Comparison of ENCODE assay signal across 6 cellular contexts in the genomic region with DNA sequence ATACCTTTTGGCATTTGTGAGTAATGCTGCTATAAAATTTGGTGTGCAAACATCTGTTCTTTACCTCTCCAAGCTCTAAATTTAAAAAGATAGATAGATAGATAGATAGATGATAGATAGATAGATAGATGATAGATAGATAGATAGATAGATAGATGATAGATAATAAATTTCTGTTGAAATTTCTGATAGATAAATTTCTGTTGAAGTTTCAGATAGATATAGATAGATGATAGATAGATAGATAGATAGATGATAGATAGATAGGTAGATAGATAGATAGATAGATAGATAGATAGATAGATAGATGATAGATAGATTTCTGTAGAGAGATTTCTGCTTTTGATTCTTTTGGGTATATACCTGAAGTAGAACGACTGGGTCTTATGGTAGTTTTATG. TPM values are rescaled to one million over a fixed set of nuclear protein-coding genes. Genes with fewer than 3 reads are reported as not detected.
DNase-seq lines count a peak whose midpoint lies in the region; ATAC-seq and TF ChIP-seq lines count a peak whose summit lies in the region.
"Not testable (repeated sequence)": the region's sequence is repeated elsewhere in the genome, so short reads cannot be mapped to it uniquely, and the experiment has no call there.

No MANE protein-coding gene starts in this region.

- not testable (repeated sequence) for H3K27me3 Mint-ChIP-seq in T-helper 17 cell; activated CD8-positive, alpha-beta T cell treated with anti-CD3 and anti-CD28 coated beads, Interleukin-2, amount 10 ng/mL, durations not matched to agents 7 days and 5 days (ENCODE audit: low read depth); activated naive CD8-positive, alpha-beta T cell; activated naive CD8-positive, alpha-beta T cell treated with anti-CD3 and anti-CD28 coated beads, Interleukin-2, amount 50 U/mL, for 24 hours; stimulated activated naive CD8-positive, alpha-beta T cell treated with anti-CD3 and anti-CD28 coated beads, Interleukin-15, Interleukin-2, amounts not matched to agents 100 ng/mL and 50 ng/mL, for 24 hours

- DNase-seq in T-helper 17 cell; activated CD8-positive, alpha-beta T cell treated with anti-CD3 and anti-CD28 coated beads, Interleukin-2, amount 10 ng/mL, durations not matched to agents 7 days and 5 days; activated naive CD8-positive, alpha-beta T cell treated with anti-CD3 and anti-CD28 coated beads, Interleukin-2, amount 50 U/mL, for 24 hours: not testable (repeated sequence)

- not testable (repeated sequence) for ATAC-seq in T-helper 17 cell; activated CD8-positive, alpha-beta T cell treated with anti-CD3 and anti-CD28 coated beads, Interleukin-2, amount 10 ng/mL, durations not matched to agents 7 days and 5 days; activated naive CD8-positive, alpha-beta T cell treated with anti-CD3 and anti-CD28 coated beads, Interleukin-2, amount 50 U/mL, for 24 hours

- peak overlapping the region; percentile 45 for H3K27ac Mint-ChIP-seq in T-helper 17 cell
- H3K27ac Mint-ChIP-seq in activated CD8-positive, alpha-beta T cell treated with anti-CD3 and anti-CD28 coated beads, Interleukin-2, amount 10 ng/mL, durations not matched to agents 7 days and 5 days = peak overlapping the region; percentile 9
- peak overlapping the region; percentile 7 for H3K27ac Mint-ChIP-seq in activated naive CD8-positive, alpha-beta T cell
- peak overlapping the region; percentile 6 for H3K27ac Mint-ChIP-seq in activated naive CD8-positive, alpha-beta T cell treated with anti-CD3 and anti-CD28 coated beads, Interleukin-2, amount 50 U/mL, for 24 hours
- peak overlapping the region; percentile 40 for H3K27ac Mint-ChIP-seq in stimulated activated naive CD8-positive, alpha-beta T cell treated with anti-CD3 and anti-CD28 coated beads, Interleukin-15, Interleukin-2, amounts not matched to agents 100 ng/mL and 50 ng/mL, for 24 hours

- CTCF ChIA-PET in HEK293 (lab: Yijun Ruan, JAX) = interaction anchor here (0.9 kb wide), 1 partner anchor 254 kb away, joined by 3 read pairs; no protein-coding TSS in a partner anchor
- CTCF ChIA-PET in activated CD8-positive, alpha-beta T cell treated with anti-CD3 and anti-CD28 coated beads, Interleukin-2, amount 10 ng/mL, durations not matched to agents 7 days and 5 days (lab: Charles Lee) = interaction anchor here (2.0 kb wide), 1 partner anchor 13 kb away, joined by 15 read pairs; no protein-coding TSS in a partner anchor

- not testable (repeated sequence) for H3K4me3 Mint-ChIP-seq in T-helper 17 cell; activated CD8-positive, alpha-beta T cell treated with anti-CD3 and anti-CD28 coated beads, Interleukin-2, amount 10 ng/mL, durations not matched to agents 7 days and 5 days; activated naive CD8-positive, alpha-beta T cell; activated naive CD8-positive, alpha-beta T cell treated with anti-CD3 and anti-CD28 coated beads, Interleukin-2, amount 50 U/mL, for 24 hours; stimulated activated naive CD8-positive, alpha-beta T cell treated with anti-CD3 and anti-CD28 coated beads, Interleukin-15, Interleukin-2, amounts not matched to agents 100 ng/mL and 50 ng/mL, for 24 hours

- not testable (repeated sequence) for H3K36me3 Mint-ChIP-seq in T-helper 17 cell (ENCODE audit: low read depth); activated CD8-positive, alpha-beta T cell treated with anti-CD3 and anti-CD28 coated beads, Interleukin-2, amount 10 ng/mL, durations not matched to agents 7 days and 5 days (ENCODE audit: low read depth); activated naive CD8-positive, alpha-beta T cell; activated naive CD8-positive, alpha-beta T cell treated with anti-CD3 and anti-CD28 coated beads, Interleukin-2, amount 50 U/mL, for 24 hours (ENCODE audit: low read depth); stimulated activated naive CD8-positive, alpha-beta T cell treated with anti-CD3 and anti-CD28 coated beads, Interleukin-15, Interleukin-2, amounts not matched to agents 100 ng/mL and 50 ng/mL, for 24 hours (ENCODE audit: low read depth)

- not testable (repeated sequence) for H3K27ac ChIP-seq in HEK293 (ENCODE audit: extremely low read depth, low read depth, low read length)

- H3K9me3 Mint-ChIP-seq in activated CD8-positive, alpha-beta T cell treated with anti-CD3 and anti-CD28 coated beads, Interleukin-2, amount 10 ng/mL, durations not matched to agents 7 days and 5 days (ENCODE audit: insufficient read depth); activated naive CD8-positive, alpha-beta T cell (ENCODE audit: low read depth); activated naive CD8-positive, alpha-beta T cell treated with anti-CD3 and anti-CD28 coated beads, Interleukin-2, amount 50 U/mL, for 24 hours; stimulated activated naive CD8-positive, alpha-beta T cell treated with anti-CD3 and anti-CD28 coated beads, Interleukin-15, Interleukin-2, amounts not matched to agents 100 ng/mL and 50 ng/mL, for 24 hours: not testable (repeated sequence)

- H3K36me3 ChIP-seq in HEK293 (ENCODE audit: control insufficient read depth in 2 of 2, insufficient read depth in 1 of 2, low read length in 2 of 2) = not testable (repeated sequence)

- peaks cover 14% of the 10 kb centered on the region for H3K4me1 Mint-ChIP-seq in T-helper 17 cell
- peaks cover 29% of the 10 kb centered on the region for H3K4me1 Mint-ChIP-seq in activated CD8-positive, alpha-beta T cell treated with anti-CD3 and anti-CD28 coated beads, Interleukin-2, amount 10 ng/mL, durations not matched to agents 7 days and 5 days (ENCODE audit: low read depth)
- peaks cover 52% of the 10 kb centered on the region for H3K4me1 Mint-ChIP-seq in activated naive CD8-positive, alpha-beta T cell (ENCODE audit: low read depth)
- H3K4me1 Mint-ChIP-seq in activated naive CD8-positive, alpha-beta T cell treated with anti-CD3 and anti-CD28 coated beads, Interleukin-2, amount 50 U/mL, for 24 hours = peaks cover 53% of the 10 kb centered on the region
- H3K4me1 Mint-ChIP-seq in stimulated activated naive CD8-positive, alpha-beta T cell treated with anti-CD3 and anti-CD28 coated beads, Interleukin-15, Interleukin-2, amounts not matched to agents 100 ng/mL and 50 ng/mL, for 24 hours (ENCODE audit: low read depth) = peaks cover 53% of the 10 kb centered on the region

- H3K4me3 ChIP-seq in HEK293 (ENCODE audit: low read depth, low read length) = not testable (repeated sequence)

- POLR2A ChIA-PET in HEK293 (lab: Yijun Ruan, JAX); activated CD8-positive, alpha-beta T cell treated with anti-CD3 and anti-CD28 coated beads, Interleukin-2, amount 10 ng/mL, durations not matched to agents 7 days and 5 days (lab: Charles Lee): not testable (repeated sequence)

- H3K4me1 ChIP-seq in HEK293 (ENCODE audit: control insufficient read depth, insufficient read depth, low read length) = not testable (repeated sequence)

- TF ChIP-seq CTCF in HEK293 (tag by site-specific recombination; IDR thresholded peaks at IDR 0.05) = not testable (repeated sequence)

- not testable (repeated sequence) for H3K9me3 ChIP-seq in HEK293 (ENCODE audit: control insufficient read depth, insufficient read depth, low read depth, low read length); T-helper 17 cell (ENCODE audit: control insufficient read depth, low read length, poor library complexity, severe bottlenecking)

TF ChIP-seq in HEK293, 187 proteins besides CTCF, POLR2A, EP300 and RAD21:
- TF ChIP-seq ZNF366 (tag by site-specific recombination; conservative IDR thresholded peaks at IDR 0.05) = 0 out of 2 replicates have a peak, but pooled peaks have one; percentile 13

RNA-seq across cellular contexts. Expression of a gene that starts 44.7 kb away (rescaled TPM):
- 10 to 100 TPM; 28.3 to 33.5 TPM for total RNA-seq in T-helper 17 cell
- total RNA-seq in activated CD8-positive, alpha-beta T cell treated with anti-CD3 and anti-CD28 coated beads, Interleukin-2, amount 10 ng/mL, durations not matched to agents 7 days and 5 days = 10 to 100 TPM; 23.9 to 25.7 TPM
